ENCODE assay signal across 29 cellular contexts in genomic region chr3:35338186-35338585, GRCh38.
"Had no signal": no experiment of that assay in that cellular context is flagged by ENCODE, and none has a peak within 500 bp of the region (broad histone marks: within the 10 kb centered on the region; RNA-seq: fewer than 3 reads in every experiment).

No MANE protein-coding gene starts in this region.

- H3K9me3 Mint-ChIP-seq: activated B cell treated with CpG ODN at 0.5 μM for 24 hours; activated naive CD4-positive, alpha-beta T cell treated with anti-CD3 and anti-CD28 coated beads for 36 hours; activated T-cell treated with anti-CD3 and anti-CD28 coated beads, Interleukin-2, amount 50 U/mL, for 24 hours; activated T-helper 1 cell treated with anti-CD3 and anti-CD28 coated beads, Interleukin-12 subunit alpha, Interleukin-12 subunit beta, Interleukin-2, Interleukin-4 antibody, amounts not matched to agents 30 ng/mL and 10 ng/mL and 1 ng/mL, durations not matched to agents 14 hours and 24 hours and 36 hours; brain; T-helper 1 cell treated with Interleukin-12 subunit alpha and Interleukin-12 subunit beta and Interleukin-4 antibody, amounts not matched to agents 30 μg/mL and 1 μg/mL, for 36 hours; T-helper 2 cell treated with Interferon-gamma antibody and Interleukin-4, amounts not matched to agents 5 μg/mL and 100 μg/mL, for 36 hours had no signal

- H3K4me1 Mint-ChIP-seq: activated B cell treated with CpG ODN at 0.5 μM for 24 hours; activated CD4-positive, alpha-beta memory T cell treated with anti-CD3 and anti-CD28 coated beads, Interleukin-2, amount 10 ng/mL, durations not matched to agents 7 days and 5 days; central memory CD8-positive, alpha-beta T cell had no signal

- DNase-seq: activated B cell treated with CpG ODN at 0.5 μM for 24 hours; activated CD4-positive, alpha-beta memory T cell treated with anti-CD3 and anti-CD28 coated beads, Interleukin-2, amount 10 ng/mL, durations not matched to agents 7 days and 5 days; activated CD4-positive, alpha-beta T cell treated with anti-CD3 and anti-CD28 coated beads for 48 hours; activated CD4-positive, CD25-positive, alpha-beta regulatory T cell treated with anti-CD3 and anti-CD28 coated beads, Interleukin-2, amount 50 U/mL, for 72 hours; activated gamma-delta T cell treated with Interleukin-2 at 50 U/mL for 16 hours; activated naive CD4-positive, alpha-beta T cell treated with anti-CD3 and anti-CD28 coated beads for 36 hours; activated T-cell treated with anti-CD3 and anti-CD28 coated beads, Interleukin-2, amount 50 U/mL, for 24 hours; adrenal gland; Kasumi-1; KG1; MM.1S; MV-4-11; NCI-H1092; NCI-H1436 treated with DMSO at 0.1 percent for 48 hours; NCI-H1694 treated with DMSO at 0.1 percent for 48 hours; NCI-H2029; NCI-H345; NCI-H524 treated with DMSO at 0.1 percent for 48 hours; SHP77; SJCRH30 had no signal

- H3K4me3 Mint-ChIP-seq: activated B cell treated with CpG ODN at 0.5 μM for 24 hours; activated CD4-positive, alpha-beta memory T cell treated with anti-CD3 and anti-CD28 coated beads, Interleukin-2, amount 10 ng/mL, durations not matched to agents 7 days and 5 days; activated naive CD4-positive, alpha-beta T cell treated with anti-CD3 and anti-CD28 coated beads for 36 hours; activated T-cell treated with anti-CD3 and anti-CD28 coated beads, Interleukin-2, amount 50 U/mL, for 24 hours; activated T-helper 1 cell treated with anti-CD3 and anti-CD28 coated beads, Interleukin-12 subunit alpha, Interleukin-12 subunit beta, Interleukin-2, Interleukin-4 antibody, amounts not matched to agents 30 ng/mL and 10 ng/mL and 1 ng/mL, durations not matched to agents 14 hours and 24 hours and 36 hours; brain; central memory CD8-positive, alpha-beta T cell; T-helper 1 cell treated with Interleukin-12 subunit alpha and Interleukin-12 subunit beta and Interleukin-4 antibody, amounts not matched to agents 30 μg/mL and 1 μg/mL, for 36 hours; T-helper 2 cell treated with Interferon-gamma antibody and Interleukin-4, amounts not matched to agents 5 μg/mL and 100 μg/mL, for 36 hours had no signal

- FAIRE-seq: astrocyte, TTC549 had no signal

- H3K27ac Mint-ChIP-seq: activated B cell treated with CpG ODN at 0.5 μM for 24 hours; activated CD4-positive, alpha-beta memory T cell treated with anti-CD3 and anti-CD28 coated beads, Interleukin-2, amount 10 ng/mL, durations not matched to agents 7 days and 5 days; activated naive CD4-positive, alpha-beta T cell treated with anti-CD3 and anti-CD28 coated beads for 36 hours; activated naive CD4-positive, alpha-beta T cell treated with anti-CD3 and anti-CD28 coated beads, Interleukin-2, amount 50 U/mL, for 72 hours; activated T-cell treated with anti-CD3 and anti-CD28 coated beads, Interleukin-2, amount 50 U/mL, for 24 hours; activated T-helper 1 cell treated with anti-CD3 and anti-CD28 coated beads, Interleukin-12 subunit alpha, Interleukin-12 subunit beta, Interleukin-2, Interleukin-4 antibody, amounts not matched to agents 30 ng/mL and 10 ng/mL and 1 ng/mL, durations not matched to agents 14 hours and 24 hours and 36 hours; T-helper 1 cell treated with Interleukin-12 subunit alpha and Interleukin-12 subunit beta and Interleukin-4 antibody, amounts not matched to agents 30 μg/mL and 1 μg/mL, for 36 hours; T-helper 2 cell treated with Interferon-gamma antibody and Interleukin-4, amounts not matched to agents 5 μg/mL and 100 μg/mL, for 36 hours had no signal

- H3K36me3 Mint-ChIP-seq: brain had no signal

- ATAC-seq: activated naive CD4-positive, alpha-beta T cell treated with anti-CD3 and anti-CD28 coated beads, Interleukin-2, amount 50 U/mL, for 72 hours; Panc1 had no signal
